Comparison of ENCODE assay signal across 20 cellular contexts in the genomic region with DNA sequence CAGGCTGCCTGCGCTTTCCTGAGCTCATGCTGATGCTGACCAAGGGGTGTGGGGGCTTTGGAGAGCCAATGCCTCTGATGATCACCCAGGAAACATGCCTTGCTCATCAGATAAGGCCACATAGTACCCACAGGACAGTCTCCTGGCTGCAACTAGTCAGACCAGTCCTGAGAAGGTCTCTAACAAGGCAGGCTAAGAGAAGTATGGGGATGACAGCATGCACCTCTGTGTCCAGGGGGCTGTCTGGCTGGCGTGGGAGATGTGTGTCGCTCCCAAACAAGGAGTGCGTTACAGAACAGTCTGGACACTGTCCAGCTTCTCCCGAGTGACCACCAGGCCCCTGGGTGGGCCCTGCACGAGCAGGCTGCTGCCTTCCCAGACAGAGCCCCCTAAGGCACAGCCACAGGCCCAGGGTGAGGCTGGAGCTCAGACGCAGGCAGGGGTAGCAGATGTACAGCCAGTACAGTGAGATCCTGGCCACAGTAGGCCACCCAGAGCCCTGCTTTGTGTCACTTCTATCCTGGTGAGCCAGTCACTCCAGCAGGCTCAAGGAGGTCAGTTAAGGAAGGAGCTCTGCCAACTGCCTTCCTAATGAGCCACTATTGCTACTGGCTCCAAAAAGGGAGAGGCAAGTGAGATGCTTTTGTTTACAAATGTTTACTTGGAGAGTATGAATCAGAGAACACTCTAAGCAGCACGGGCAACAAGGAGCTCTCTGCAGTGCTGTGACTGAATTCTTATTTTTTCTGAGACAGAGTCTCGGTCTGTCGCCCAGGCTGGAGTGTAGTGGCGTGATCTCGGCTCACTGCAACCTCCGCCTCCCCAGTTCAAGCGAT.
DNase-seq lines count a peak whose midpoint lies in the region; ATAC-seq and TF ChIP-seq lines count a peak whose summit lies in the region.
"Had no signal": no experiment of that assay in that cellular context is flagged by ENCODE, and none has a peak within 500 bp of the region (broad histone marks: within the 10 kb centered on the region; RNA-seq: fewer than 3 reads in every experiment).

No MANE protein-coding gene starts in this region.

- H3K27me3 Mint-ChIP-seq in effector memory CD8-positive, alpha-beta T cell: no peaks in the 10 kb centered on the region
- H3K27me3 Mint-ChIP-seq in CD14-positive monocyte (ENCODE audit: low read depth in 3 of 3): peaks cover 0 to 4% (median 1%) of the 10 kb centered on the region in 3 donors
- H3K27me3 Mint-ChIP-seq: activated CD4-positive, alpha-beta T cell treated with anti-CD3 and anti-CD28 coated beads for 36 hours; activated naive CD4-positive, alpha-beta T cell treated with anti-CD3 and anti-CD28 coated beads, Interleukin-2, amount 10 ng/mL, durations not matched to agents 7 days and 5 days; progenitor cell of endocrine pancreas had no signal

- no peak overlapping the region for H2BK15ac ChIP-seq in mesenchymal stem cell (ENCODE audit: low read depth, poor library complexity, severe bottlenecking)

- H3K4me3 Mint-ChIP-seq in effector memory CD8-positive, alpha-beta T cell: no peak overlapping the region
- no peak overlapping the region for H3K4me3 Mint-ChIP-seq in CD14-positive monocyte
- H3K4me3 Mint-ChIP-seq: activated CD4-positive, alpha-beta T cell treated with anti-CD3 and anti-CD28 coated beads for 36 hours; activated naive CD4-positive, alpha-beta T cell treated with anti-CD3 and anti-CD28 coated beads, Interleukin-2, amount 10 ng/mL, durations not matched to agents 7 days and 5 days; nephron had no signal

- no peaks in the 10 kb centered on the region for H4K20me1 ChIP-seq in PC-9 (ENCODE audit: insufficient read depth)

- no peak overlapping the region for H3K27ac ChIP-seq in mesenchymal stem cell (ENCODE audit: low read length, poor library complexity, severe bottlenecking)
- no peak overlapping the region for H3K27ac ChIP-seq in PC-9
- H3K27ac ChIP-seq: gastroesophageal sphincter, spleen, thoracic aorta had no signal

- H3K9ac ChIP-seq in mesenchymal stem cell (ENCODE audit: low read length): no peak overlapping the region

- H3K36me3 ChIP-seq in mesenchymal stem cell (ENCODE audit: control insufficient read depth in 1 of 2, insufficient read depth in 2 of 2, low read depth in 1 of 2, low read length in 2 of 2): peaks cover 81 to 97% of the 10 kb centered on the region in 2 experiments
- no peaks in the 10 kb centered on the region for H3K36me3 ChIP-seq in PC-9 (ENCODE audit: low read depth)

- H3K79me1 ChIP-seq in mesenchymal stem cell (replicated peaks; ENCODE audit: low read length, poor library complexity, severe bottlenecking): peaks cover 4% of the 10 kb centered on the region

- no peaks in the 10 kb centered on the region for H3K79me2 ChIP-seq in PC-9 (ENCODE audit: low read depth)

- no peak overlapping the region for H3K4ac ChIP-seq in mesenchymal stem cell (ENCODE audit: low read depth in 1 of 2, low read length in 2 of 2)

- no TSS peak for BruUV-seq in PC-9 (replicated peaks; lab: Mats Ljungman, UMichigan)

- POLR2A ChIA-PET in PC-9 (lab: Charles Lee; ENCODE audit: unreplicated experiment): no interaction called here

- H3K4me2 ChIP-seq in mesenchymal stem cell (ENCODE audit: low read length, poor library complexity, severe bottlenecking) (no peak overlapping the region), PC-9 (no peak overlapping the region)

- peaks cover 10% of the 10 kb centered on the region for H3K4me1 ChIP-seq in mesenchymal stem cell (ENCODE audit: control insufficient read depth, insufficient read depth, low read depth, low read length)
- no peaks in the 10 kb centered on the region for H3K4me1 ChIP-seq in PC-9 (replicated peaks; ENCODE audit: insufficient read depth)
- H3K4me1 ChIP-seq: gastroesophageal sphincter had no signal

- H3K14ac ChIP-seq in mesenchymal stem cell (ENCODE audit: low read length in 2 of 2): no peak overlapping the region

- H3K9me3 Mint-ChIP-seq in effector memory CD8-positive, alpha-beta T cell: no peaks in the 10 kb centered on the region
- no peaks in the 10 kb centered on the region for H3K9me3 Mint-ChIP-seq in CD14-positive monocyte
- H3K9me3 Mint-ChIP-seq: activated naive CD4-positive, alpha-beta T cell treated with anti-CD3 and anti-CD28 coated beads, Interleukin-2, amount 10 ng/mL, durations not matched to agents 7 days and 5 days; nephron had no signal

- H2BK5ac ChIP-seq in mesenchymal stem cell (ENCODE audit: low read depth, low read length, poor library complexity, severe bottlenecking): no peak overlapping the region

- ATAC-seq in effector memory CD8-positive, alpha-beta T cell (replicated peaks): no peak
- ATAC-seq: activated CD4-positive, alpha-beta T cell treated with anti-CD3 and anti-CD28 coated beads for 36 hours; gastroesophageal sphincter; SK-N-SH treated with all-trans-retinoic acid at 6 μM for 48 hours had no signal

- peaks cover 57% of the 10 kb centered on the region for H3K36me3 Mint-ChIP-seq in effector memory CD8-positive, alpha-beta T cell (ENCODE audit: insufficient read depth)
- peaks cover 91 to 95% of the 10 kb centered on the region in 2 donors for H3K36me3 Mint-ChIP-seq in CD14-positive monocyte

- 76% methylated on average over 14 of the region's 14 CpGs for WGBS in mesenchymal stem cell

- no peaks in the 10 kb centered on the region for H3F3A ChIP-seq in PC-9 (ENCODE audit: insufficient read depth, low read depth)

- intact Hi-C loops in PC-9 (cut with micrococcal nuclease; ENCODE audit: unreplicated experiment) (no loop called here), CD14-positive monocyte (cut with micrococcal nuclease) (no loop called here)

- peak overlapping the region in 1 of 2 experiments; percentile 49 for H3K18ac ChIP-seq in mesenchymal stem cell (ENCODE audit: low read depth in 1 of 2, low read length in 2 of 2)

- no peak overlapping the region for H2BK120ac ChIP-seq in mesenchymal stem cell (ENCODE audit: low read depth, low read length)

- H3K27me3 ChIP-seq in mesenchymal stem cell (ENCODE audit: control insufficient read depth in 1 of 2, insufficient read depth in 1 of 2, low read length in 2 of 2) (no peaks in the 10 kb centered on the region), PC-9 (ENCODE audit: insufficient read depth, low read depth) (no peaks in the 10 kb centered on the region)
- H3K27me3 ChIP-seq: gastroesophageal sphincter, Peyer's patch, spleen had no signal

- H2AFZ ChIP-seq in mesenchymal stem cell (ENCODE audit: low read depth, low read length) (no peak overlapping the region), PC-9 (no peak overlapping the region)

- no peaks in the 10 kb centered on the region for H3K9me2 ChIP-seq in PC-9 (ENCODE audit: insufficient read depth)

- DNase-seq in AG08395 (ENCODE audit: low spot score) (peak; percentile 49), GM04504 (ENCODE audit: low read depth) (peak; percentile 8), mesenchymal stem cell (peak; percentile 91), PC-9 (no peak), DMS 273 (lab: John Stamatoyannopoulos, UW; ENCODE audit: unreplicated experiment) (no peak), CD14-positive monocyte (ENCODE audit: low spot score) (no peak)
- DNase-seq in effector memory CD8-positive, alpha-beta T cell: no peak
- DNase-seq in activated CD4-positive, alpha-beta T cell treated with anti-CD3 and anti-CD28 coated beads for 48 hours: no peak
- DNase-seq: activated CD4-positive, alpha-beta T cell treated with anti-CD3 and anti-CD28 coated beads for 36 hours; activated naive CD4-positive, alpha-beta T cell treated with anti-CD3 and anti-CD28 coated beads, Interleukin-2, amount 10 ng/mL, durations not matched to agents 7 days and 5 days; GOT3; NCI-H1417; NCI-H2171 treated with DMSO at 0.1 percent for 48 hours; spleen had no signal

- no peaks in the 10 kb centered on the region for H3K4me1 Mint-ChIP-seq in effector memory CD8-positive, alpha-beta T cell (ENCODE audit: low read depth in 2 of 2)
- H3K4me1 Mint-ChIP-seq in CD14-positive monocyte: peaks cover 3% of the 10 kb centered on the region
- H3K4me1 Mint-ChIP-seq: activated CD4-positive, alpha-beta T cell treated with anti-CD3 and anti-CD28 coated beads for 36 hours; activated naive CD4-positive, alpha-beta T cell treated with anti-CD3 and anti-CD28 coated beads, Interleukin-2, amount 10 ng/mL, durations not matched to agents 7 days and 5 days; nephron had no signal

- H4K91ac ChIP-seq in mesenchymal stem cell (ENCODE audit: low read length): no peak overlapping the region

- TF ChIP-seq CTCF in PC-9 (conservative IDR thresholded peaks at IDR 0.05) (no peak), CD14-positive monocyte (IDR thresholded peaks at IDR 0.05) (no peak)

- H3K23ac ChIP-seq in mesenchymal stem cell (ENCODE audit: low read length in 2 of 2): no peak overlapping the region

- H3K27ac Mint-ChIP-seq in effector memory CD8-positive, alpha-beta T cell: peak overlapping the region; percentile 39 to 74
- peak overlapping the region in 1 of 7 donors; percentile 11 for H3K27ac Mint-ChIP-seq in CD14-positive monocyte
- H3K27ac Mint-ChIP-seq: activated CD4-positive, alpha-beta T cell treated with anti-CD3 and anti-CD28 coated beads for 36 hours; activated naive CD4-positive, alpha-beta T cell treated with anti-CD3 and anti-CD28 coated beads, Interleukin-2, amount 10 ng/mL, durations not matched to agents 7 days and 5 days; nephron had no signal

- H3K9me3 ChIP-seq in mesenchymal stem cell (ENCODE audit: control insufficient read depth, low read length) (no peaks in the 10 kb centered on the region), PC-9 (ENCODE audit: insufficient read depth, low read depth) (no peaks in the 10 kb centered on the region)
- H3K9me3 ChIP-seq: gastroesophageal sphincter, Peyer's patch, spleen, thoracic aorta had no signal

- CTCF ChIA-PET in PC-9 (lab: Charles Lee): no interaction called here

- H3K4me3 ChIP-seq in mesenchymal stem cell (ENCODE audit: insufficient read depth in 1 of 2, low read depth in 1 of 2, low read length in 2 of 2) (no peak overlapping the region), PC-9 (no peak overlapping the region)
- H3K4me3 ChIP-seq: gastroesophageal sphincter, Peyer's patch, spleen, thoracic aorta had no signal

- H4K8ac ChIP-seq in mesenchymal stem cell (ENCODE audit: low read length): no peak overlapping the region

- no peak overlapping the region for H2BK12ac ChIP-seq in mesenchymal stem cell (ENCODE audit: low read length in 2 of 2)

- H2AK5ac ChIP-seq in mesenchymal stem cell (ENCODE audit: low read length, severe bottlenecking): no peak overlapping the region

Comparison
In these comparisons a context has a peak if more than half of its experiments do, and no peak if none do; other contexts are left out.
1. DNase-seq: peak in AG08395 (single experiment), GM04504 (single experiment) and mesenchymal stem cell (single experiment); none in effector memory CD8-positive, alpha-beta T cell (0 of 3), PC-9 (0 of 2), activated CD4-positive, alpha-beta T cell treated with anti-CD3 and anti-CD28 coated beads for 48 hours (single experiment), DMS 273 (single experiment) and CD14-positive monocyte (single experiment).